Comparison of ENCODE assay signal across 13 cellular contexts in the genomic region with DNA sequence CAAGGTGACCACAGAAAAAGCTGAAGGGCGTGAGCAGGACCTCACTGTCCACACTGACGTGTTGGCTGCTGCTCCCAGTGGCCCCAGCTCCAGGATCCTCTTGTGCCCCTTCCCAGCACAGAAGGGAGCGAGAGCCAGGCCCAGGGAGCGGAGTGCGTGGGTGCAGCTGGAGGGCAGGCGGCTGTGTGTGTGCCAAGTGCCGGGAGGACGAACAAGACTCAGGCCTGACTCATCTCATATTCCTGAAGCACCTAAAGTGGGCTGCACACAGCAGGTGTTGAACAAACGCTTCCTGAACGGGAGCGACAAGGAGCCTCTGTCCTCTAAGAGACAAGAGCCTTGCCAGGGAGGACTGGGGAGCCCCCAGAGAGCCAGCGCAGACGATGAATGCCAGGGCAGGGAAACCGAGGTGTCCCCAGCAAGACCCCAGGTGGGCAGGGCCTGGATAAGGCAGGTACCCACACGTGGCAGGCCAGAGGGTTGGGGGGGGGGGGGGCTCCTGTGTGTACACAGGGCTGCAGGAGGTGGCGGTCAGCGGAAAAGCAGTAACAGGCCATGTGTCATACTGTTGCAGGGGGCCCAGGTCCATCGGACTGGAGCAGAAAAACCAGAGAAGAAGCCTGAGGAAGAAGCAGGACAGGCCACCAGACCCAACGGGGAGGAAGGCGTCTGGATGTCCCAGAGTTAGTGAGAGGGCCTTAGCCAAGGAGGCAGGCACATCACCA.
DNase-seq lines count a peak whose midpoint lies in the region; ATAC-seq, FAIRE-seq and TF ChIP-seq lines count a peak whose summit lies in the region.
"Had no signal": no experiment of that assay in that cellular context is flagged by ENCODE, and none has a peak within 500 bp of the region (broad histone marks: within the 10 kb centered on the region; RNA-seq: fewer than 3 reads in every experiment).

No MANE protein-coding gene starts in this region.

- H3K9me3 ChIP-seq in astrocyte (ENCODE audit: insufficient read depth, low read depth, low read length) (no peaks in the 10 kb centered on the region), right atrium auricular region (no peaks in the 10 kb centered on the region), thyroid gland (no peaks in the 10 kb centered on the region)

- peaks cover 14% of the 10 kb centered on the region for H3K79me2 ChIP-seq in astrocyte (ENCODE audit: insufficient read depth, low read length)

- H3K4me3 ChIP-seq in astrocyte (ENCODE audit: insufficient read depth, low read depth, low read length) (peak overlapping the region; percentile 13), right atrium auricular region (no peak overlapping the region), thyroid gland (replicated peaks in 1 of 3) (no peak overlapping the region)

- H3K4me1 Mint-ChIP-seq in astrocyte (ENCODE audit: low read depth, unreplicated experiment) = peaks cover 25% of the 10 kb centered on the region

- no peak for TF ChIP-seq POLR2A in thyroid gland (IDR thresholded peaks at IDR 0.05)

- CTCF ChIA-PET in HEK293T (lab: Yijun Ruan, JAX) = no interaction called here

- no peak for ATAC-seq in GM21526 (IDR thresholded peaks at IDR 0.05; ENCODE audit: low FRiP score, unreplicated experiment)
- ATAC-seq: activated T-helper 17 cell treated with anti-CD3 and anti-CD28 coated beads, Interleukin-2, amount 50 U/mL, for 72 hours had no signal

- H3K9me3 Mint-ChIP-seq in astrocyte (ENCODE audit: unreplicated experiment) = no peaks in the 10 kb centered on the region
- H3K9me3 Mint-ChIP-seq: activated T-helper 17 cell treated with anti-CD3 and anti-CD28 coated beads, Interleukin-2, amount 50 U/mL, for 72 hours; T-helper 1 cell treated with Interleukin-12 subunit alpha and Interleukin-12 subunit beta and Interleukin-4 antibody, amounts not matched to agents 30 μg/mL and 1 μg/mL, for 36 hours had no signal

- POLR2A ChIA-PET in HEK293T (lab: Yijun Ruan, JAX) = no interaction called here

- TF ChIP-seq CTCF in astrocyte (IDR thresholded peaks at IDR 0.05; ENCODE audit: insufficient read depth, low read depth, low read length) = no peak
- TF ChIP-seq CTCF in right atrium auricular region (IDR thresholded peaks at IDR 0.05) = no peak
- no peak for TF ChIP-seq CTCF in thyroid gland (IDR thresholded peaks at IDR 0.05)

- peaks cover 15% of the 10 kb centered on the region for H3K36me3 Mint-ChIP-seq in astrocyte (ENCODE audit: low read depth, unreplicated experiment)

- H3K27me3 ChIP-seq in astrocyte (ENCODE audit: insufficient read depth, low read length) (no peaks in the 10 kb centered on the region), right atrium auricular region (no peaks in the 10 kb centered on the region), thyroid gland (no peaks in the 10 kb centered on the region)

- H3K4me2 ChIP-seq in astrocyte (ENCODE audit: low read length) = peak overlapping the region; percentile 76

- WGBS in thyroid gland, 2 donors = 69 to 85% methylated on average over 19 of the region's 20 CpGs

- intact Hi-C loops in thyroid gland (cut with DNase I) = no loop called here

- peaks cover 46% of the 10 kb centered on the region for H3K4me1 ChIP-seq in astrocyte (ENCODE audit: insufficient read depth, low read length)
- peaks cover 0 to 53% of the 10 kb centered on the region in 2 donors for H3K4me1 ChIP-seq in right atrium auricular region
- H3K4me1 ChIP-seq in thyroid gland = peaks cover 14 to 29% of the 10 kb centered on the region in 2 donors

- peak; percentile 69 for DNase-seq in DMS53 (lab: John Stamatoyannopoulos, UW)
- no peak for DNase-seq in DMS53 treated with DMSO at 0.1 percent for 48 hours (lab: John Stamatoyannopoulos, UW; ENCODE audit: unreplicated experiment)
- peak; percentile 83 for DNase-seq in astrocyte (ENCODE audit: low read depth)
- DNase-seq in right atrium auricular region (ENCODE audit: low spot score) = peak; percentile 65
- DNase-seq in thyroid gland = no peak
- DNase-seq in HEK293T (ENCODE audit: extremely low spot score) = no peak
- no peak for DNase-seq in NCI-H526 treated with DMSO at 0.1 percent for 48 hours (lab: John Stamatoyannopoulos, UW)
- DNase-seq: NCI-H187 treated with DMSO at 0.1 percent for 48 hours; stimulated activated CD4-positive, alpha-beta T cell treated with anti-CD3 and anti-CD28 coated beads, Interleukin-15, amount 100 ng/mL, for 24 hours had no signal

- H3K36me3 ChIP-seq in astrocyte (ENCODE audit: insufficient read depth, low read length) (no peaks in the 10 kb centered on the region), right atrium auricular region (no peaks in the 10 kb centered on the region), thyroid gland (no peaks in the 10 kb centered on the region)

- H3K27ac ChIP-seq in astrocyte (ENCODE audit: low read depth, low read length) (peak overlapping the region; percentile 42), right atrium auricular region (peak overlapping the region; percentile 81 to 91), thyroid gland (peak overlapping the region in 2 of 3 donors; percentile 21 to 32)

- H4K20me1 ChIP-seq in astrocyte (ENCODE audit: insufficient read depth, low read length) = peaks cover 36% of the 10 kb centered on the region

- FAIRE-seq in astrocyte (lab: Jason Lieb, UNC) = no peak
- FAIRE-seq: A204.1 had no signal

- peak overlapping the region; percentile 60 for H3K9ac ChIP-seq in astrocyte (ENCODE audit: low read length)

- no peak overlapping the region for H3K27ac Mint-ChIP-seq in astrocyte (ENCODE audit: unreplicated experiment)
- H3K27ac Mint-ChIP-seq: activated T-helper 17 cell treated with anti-CD3 and anti-CD28 coated beads, Interleukin-2, amount 50 U/mL, for 72 hours; T-helper 1 cell treated with Interleukin-12 subunit alpha and Interleukin-12 subunit beta and Interleukin-4 antibody, amounts not matched to agents 30 μg/mL and 1 μg/mL, for 36 hours had no signal

- H3K4me3 Mint-ChIP-seq in astrocyte (ENCODE audit: unreplicated experiment) = no peak overlapping the region
- H3K4me3 Mint-ChIP-seq: activated T-helper 17 cell treated with anti-CD3 and anti-CD28 coated beads, Interleukin-2, amount 50 U/mL, for 72 hours; T-helper 1 cell treated with Interleukin-12 subunit alpha and Interleukin-12 subunit beta and Interleukin-4 antibody, amounts not matched to agents 30 μg/mL and 1 μg/mL, for 36 hours had no signal

- no peak overlapping the region for H2AFZ ChIP-seq in astrocyte (ENCODE audit: low read depth, low read length)

- no peaks in the 10 kb centered on the region for H3K27me3 Mint-ChIP-seq in astrocyte (ENCODE audit: low read depth, unreplicated experiment)
- H3K27me3 Mint-ChIP-seq: activated T-helper 17 cell treated with anti-CD3 and anti-CD28 coated beads, Interleukin-2, amount 50 U/mL, for 72 hours had no signal

TF ChIP-seq in HEK293T, 16 proteins besides CTCF, POLR2A, EP300 and RAD21:
- no peak for TF ChIP-seq PKNOX1 (IDR thresholded peaks at IDR 0.05)
- TF ChIP-seq FOXA1 (IDR thresholded peaks at IDR 0.05) = no peak
- no peak for TF ChIP-seq TARDBP (IDR thresholded peaks at IDR 0.05)

Comparison
In these comparisons a context has a peak if more than half of its experiments do, and no peak if none do; other contexts are left out.
1. DNase-seq: peak in DMS53 (single experiment), astrocyte (single experiment) and right atrium auricular region (single experiment); none in DMS53 treated with DMSO at 0.1 percent for 48 hours (single experiment), thyroid gland (0 of 2), HEK293T (single experiment) and NCI-H526 treated with DMSO at 0.1 percent for 48 hours (single experiment).
2. H3K27ac ChIP-seq: peak in every context shown above with its lines; median percentile 86 in right atrium auricular region; 42 in astrocyte; 26 in thyroid gland.